In the genomic region with DNA sequence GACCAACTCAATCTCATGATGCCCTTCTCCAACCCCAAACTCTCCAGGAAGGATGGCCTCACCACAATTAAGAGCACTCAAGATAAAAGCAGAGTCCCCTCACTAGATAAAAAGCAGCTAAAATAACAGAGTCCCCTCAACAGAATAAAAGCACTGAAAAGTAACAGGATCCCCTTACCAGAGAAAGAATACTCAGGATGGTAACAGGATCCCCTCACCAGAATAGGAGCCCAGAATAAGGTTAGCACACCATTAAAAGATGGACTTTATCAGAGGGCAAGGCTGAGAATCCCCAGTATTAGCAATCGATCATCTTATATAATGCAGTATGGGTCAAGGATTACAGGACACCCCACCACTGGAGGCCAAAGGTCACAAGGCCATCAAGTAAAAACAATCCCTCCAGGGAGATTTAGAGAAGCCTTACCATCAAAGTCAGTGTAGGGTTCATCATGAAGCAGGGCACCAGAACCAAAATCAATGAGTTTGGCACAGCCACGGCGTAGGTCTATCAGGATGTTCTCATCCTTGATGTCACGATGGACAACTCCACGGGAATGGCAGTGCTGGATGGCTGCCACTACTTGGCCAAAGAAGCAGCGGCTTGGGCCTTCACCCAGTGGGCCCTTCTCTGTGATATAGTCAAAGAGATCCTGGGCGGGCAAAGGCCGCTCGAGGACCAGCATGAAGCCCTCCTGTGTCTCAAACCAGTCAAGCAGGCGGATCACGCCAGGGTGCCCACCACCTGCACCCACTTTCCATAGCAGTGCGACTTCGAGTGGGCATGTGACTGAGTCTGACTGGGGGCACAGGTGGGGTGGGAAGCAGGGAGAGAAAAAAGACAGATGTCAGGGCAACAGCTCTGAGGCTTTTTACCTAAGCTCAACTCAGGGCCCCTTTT, we compare ENCODE assay signal across 1 cellular context.
TF ChIP-seq lines count a peak whose summit lies in the region.

No MANE protein-coding gene starts in this region.

TF ChIP-seq in HEK293, 187 proteins besides CTCF, POLR2A, EP300 and RAD21:
- TF ChIP-seq ZNF596 (tag by site-specific recombination; IDR thresholded peaks at IDR 0.05) (no peak), SCRT2 (tag by site-specific recombination; IDR thresholded peaks at IDR 0.05) (no peak), MYNN (tag by site-specific recombination; IDR thresholded peaks at IDR 0.05; ENCODE audit: borderline replicate concordance) (peak; percentile 86), GLIS1 (tag by site-specific recombination; IDR thresholded peaks at IDR 0.05) (no peak), ZNF169 (tag by site-specific recombination; IDR thresholded peaks at IDR 0.05) (no peak), YY1 (tag by site-specific recombination; IDR thresholded peaks at IDR 0.05) (no peak)
- TF ChIP-seq, protein P1, sequence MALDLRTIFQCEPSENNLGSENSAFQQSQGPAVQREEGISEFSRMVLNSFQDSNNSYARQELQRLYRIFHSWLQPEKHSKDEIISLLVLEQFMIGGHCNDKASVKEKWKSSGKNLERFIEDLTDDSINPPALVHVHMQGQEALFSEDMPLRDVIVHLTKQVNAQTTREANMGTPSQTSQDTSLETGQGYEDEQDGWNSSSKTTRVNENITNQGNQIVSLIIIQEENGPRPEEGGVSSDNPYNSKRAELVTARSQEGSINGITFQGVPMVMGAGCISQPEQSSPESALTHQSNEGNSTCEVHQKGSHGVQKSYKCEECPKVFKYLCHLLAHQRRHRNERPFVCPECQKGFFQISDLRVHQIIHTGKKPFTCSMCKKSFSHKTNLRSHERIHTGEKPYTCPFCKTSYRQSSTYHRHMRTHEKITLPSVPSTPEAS (tag by site-specific recombination; IDR thresholded peaks at IDR 0.05) = no peak
TF ChIP-seq in HEK293: peak in this region for 1.
